Comparison of ENCODE assay signal across 8 cellular contexts in the genomic region with DNA sequence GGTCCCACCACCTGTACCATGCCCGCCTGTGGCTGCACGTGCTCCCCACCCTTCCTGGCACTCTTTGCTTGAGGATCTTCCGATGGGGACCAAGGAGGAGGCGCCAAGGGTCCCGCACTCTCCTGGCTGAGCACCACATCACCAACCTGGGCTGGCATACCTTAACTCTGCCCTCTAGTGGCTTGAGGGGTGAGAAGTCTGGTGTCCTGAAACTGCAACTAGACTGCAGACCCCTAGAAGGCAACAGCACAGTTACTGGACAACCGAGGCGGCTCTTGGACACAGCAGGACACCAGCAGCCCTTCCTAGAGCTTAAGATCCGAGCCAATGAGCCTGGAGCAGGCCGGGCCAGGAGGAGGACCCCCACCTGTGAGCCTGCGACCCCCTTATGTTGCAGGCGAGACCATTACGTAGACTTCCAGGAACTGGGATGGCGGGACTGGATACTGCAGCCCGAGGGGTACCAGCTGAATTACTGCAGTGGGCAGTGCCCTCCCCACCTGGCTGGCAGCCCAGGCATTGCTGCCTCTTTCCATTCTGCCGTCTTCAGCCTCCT. TPM values are rescaled to one million over a fixed set of nuclear protein-coding genes. Genes with fewer than 3 reads are reported as not detected.
DNase-seq lines count a peak whose midpoint lies in the region; ATAC-seq and TF ChIP-seq lines count a peak whose summit lies in the region.

No MANE protein-coding gene starts in this region.

- no peaks in the 10 kb centered on the region for H3K36me3 ChIP-seq in neural progenitor cell

- no peak overlapping the region for H3K27ac ChIP-seq in neural progenitor cell

- H3K9ac ChIP-seq in neural progenitor cell: no peak overlapping the region

- H3K4me2 ChIP-seq in neural progenitor cell: peak overlapping the region; percentile 50

- peak overlapping the region; percentile 22; the same call in 1 of the 2 replicates for H3K4me3 ChIP-seq in GM12864 (ENCODE audit: low read depth, low read length)
- H3K4me3 ChIP-seq in LNCaP clone FGC (ENCODE audit: low read depth, low read length): no peak overlapping the region
- H3K4me3 ChIP-seq in neural progenitor cell: no peak overlapping the region

- H3K9me3 ChIP-seq in neural progenitor cell (ENCODE audit: low read depth): no peaks in the 10 kb centered on the region

- peaks cover 30% of the 10 kb centered on the region for H3K27me3 Mint-ChIP-seq in neural progenitor cell (ENCODE audit: insufficient read depth, low read depth)

- TF ChIP-seq CTCF in AG09319 (IDR thresholded peaks at IDR 0.05; ENCODE audit: low read depth, low read length): peak; percentile 52
- peak; percentile 89 for TF ChIP-seq CTCF in GM12864 (IDR thresholded peaks at IDR 0.05; ENCODE audit: low read depth, low read length, missing control alignments)
- TF ChIP-seq CTCF in LNCaP clone FGC (IDR thresholded peaks at IDR 0.05; ENCODE audit: control insufficient read depth, extremely low read depth, insufficient read depth): peak; percentile 59
- TF ChIP-seq CTCF in neural progenitor cell (IDR thresholded peaks at IDR 0.05): peak; percentile 74

- H3K4me3 Mint-ChIP-seq in neural progenitor cell: peak overlapping the region; percentile 65

- ATAC-seq in HG03354 (IDR thresholded peaks at IDR 0.05; ENCODE audit: poor library complexity, severe bottlenecking, unreplicated experiment): no peak
- no peak for ATAC-seq in GM19328 (IDR thresholded peaks at IDR 0.05; ENCODE audit: unreplicated experiment)

- H4K20me1 ChIP-seq in neural progenitor cell (ENCODE audit: low read depth): peaks cover 12% of the 10 kb centered on the region

- DNase-seq in AG09319 (ENCODE audit: extremely low read depth, low read depth) (no peak), GM12864 (ENCODE audit: low read depth) (no peak), LNCaP clone FGC (ENCODE audit: low read depth) (no peak), T1000 (lab: John Stamatoyannopoulos, UW) (peak; percentile 12), neural progenitor cell (ENCODE audit: low spot score) (peak; percentile 84)
- peak; percentile 18 for DNase-seq in effector CD8-positive, alpha-beta T cell (lab: John Stamatoyannopoulos, UW)

- no peaks in the 10 kb centered on the region for H3K9me3 Mint-ChIP-seq in neural progenitor cell

- H3K79me2 ChIP-seq in neural progenitor cell (ENCODE audit: low read depth): no peaks in the 10 kb centered on the region

- no peaks in the 10 kb centered on the region for H3K36me3 Mint-ChIP-seq in neural progenitor cell

- peaks cover 36% of the 10 kb centered on the region for H3K4me1 ChIP-seq in neural progenitor cell

- H2AFZ ChIP-seq in neural progenitor cell (replicated peaks): peak overlapping the region; percentile 67

- no peak overlapping the region for H3K27ac Mint-ChIP-seq in neural progenitor cell

- H3F3A ChIP-seq in neural progenitor cell (ENCODE audit: low read depth): peaks cover 16% of the 10 kb centered on the region

- peaks cover 47% of the 10 kb centered on the region for H3K4me1 Mint-ChIP-seq in neural progenitor cell

- peaks cover 6% of the 10 kb centered on the region for H3K27me3 ChIP-seq in neural progenitor cell

RNA-seq across cellular contexts. Expression of a gene that starts 1.1 kb away (rescaled TPM):
- total RNA-seq in neural progenitor cell (ENCODE audit: low replicate concordance): 2.6 TPM in 1 of 2 replicates, not detected in the other

RNA-seq across cellular contexts. Expression of a gene that starts 3.4 kb away (rescaled TPM):
- total RNA-seq in neural progenitor cell (ENCODE audit: low replicate concordance): 0.12 and 0.71 TPM in 2 replicates

RNA-seq across cellular contexts. Expression of a gene that starts 21.6 kb away (rescaled TPM):
- 0.06 TPM in 1 of 2 replicates, not detected in the other for total RNA-seq in neural progenitor cell (ENCODE audit: low replicate concordance)

RNA-seq across cellular contexts. Expression of a gene that starts 23.4 kb away (rescaled TPM):
- total RNA-seq in neural progenitor cell (ENCODE audit: low replicate concordance): 0.62 TPM in 1 of 2 replicates, not detected in the other

RNA-seq across cellular contexts. Expression of a gene that starts 25.4 kb away (rescaled TPM):
- 29.9 and 40.0 TPM in 2 replicates for total RNA-seq in neural progenitor cell (ENCODE audit: low replicate concordance)

Comparison
In these comparisons a context has a peak if more than half of its experiments do, and no peak if none do; other contexts are left out.
1. DNase-seq: peak in T1000 (single experiment), effector CD8-positive, alpha-beta T cell (single experiment) and neural progenitor cell (single experiment); none in AG09319 (single experiment), GM12864 (single experiment) and LNCaP clone FGC (single experiment).
2. Peak in every context shown above with its lines, with median percentiles within 50 percentile points of each other: CTCF ChIP-seq.